Comparison of ENCODE assay signal across 8 cellular contexts in genomic region chr6:10659697-10660348, GRCh38. TPM values are rescaled to one million over a fixed set of nuclear protein-coding genes. Genes with fewer than 3 reads are reported as not detected.
DNase-seq lines count a peak whose midpoint lies in the region; ATAC-seq and TF ChIP-seq lines count a peak whose summit lies in the region.

No MANE protein-coding gene starts in this region.

- H3K4me1 Mint-ChIP-seq in neural progenitor cell = no peaks in the 10 kb centered on the region

- H2AFZ ChIP-seq in neural progenitor cell (replicated peaks) = peak overlapping the region; percentile 38

- no peaks in the 10 kb centered on the region for H3K79me2 ChIP-seq in neural progenitor cell (ENCODE audit: low read depth)

- no peak overlapping the region for H3K27ac Mint-ChIP-seq in neural progenitor cell

- peaks cover 8% of the 10 kb centered on the region for H3K9me3 Mint-ChIP-seq in neural progenitor cell

- H3K27ac ChIP-seq in neural progenitor cell = no peak overlapping the region

- TF ChIP-seq CTCF in epithelial cell of proximal tubule (conservative IDR thresholded peaks at IDR 0.05; ENCODE audit: low read depth, low read length) (no peak), neural progenitor cell (IDR thresholded peaks at IDR 0.05) (no peak)

- peaks cover 4% of the 10 kb centered on the region for H3K27me3 Mint-ChIP-seq in neural progenitor cell (ENCODE audit: insufficient read depth, low read depth)

- ATAC-seq in GM18519 (IDR thresholded peaks at IDR 0.05; ENCODE audit: low FRiP score, unreplicated experiment) = no peak
- no peak for ATAC-seq in HG03439 (IDR thresholded peaks at IDR 0.05; ENCODE audit: unreplicated experiment)

- H3K4me3 ChIP-seq in epithelial cell of proximal tubule (ENCODE audit: low read depth, low read length) (peak overlapping the region; percentile 38), neural progenitor cell (peak overlapping the region; percentile 28)

- no peak overlapping the region for H3K4me3 Mint-ChIP-seq in neural progenitor cell

- H3K36me3 Mint-ChIP-seq in neural progenitor cell = no peaks in the 10 kb centered on the region

- no peaks in the 10 kb centered on the region for H4K20me1 ChIP-seq in neural progenitor cell (ENCODE audit: low read depth)

- H3K9ac ChIP-seq in neural progenitor cell = no peak overlapping the region

- no peaks in the 10 kb centered on the region for H3K36me3 ChIP-seq in neural progenitor cell

- no peaks in the 10 kb centered on the region for H3F3A ChIP-seq in neural progenitor cell (ENCODE audit: low read depth)

- H3K4me1 ChIP-seq in neural progenitor cell = no peaks in the 10 kb centered on the region

- DNase-seq in Caki2 (ENCODE audit: low read depth) = peak; percentile 49
- peak; percentile 12 for DNase-seq in NCI-H146 treated with DMSO at 0.1 percent for 48 hours (lab: John Stamatoyannopoulos, UW; ENCODE audit: unreplicated experiment)
- no peak for DNase-seq in epithelial cell of proximal tubule (ENCODE audit: low read depth)
- peak; percentile 39 for DNase-seq in neural progenitor cell (ENCODE audit: low spot score)
- DNase-seq in stimulated activated CD4-positive, alpha-beta T cell treated with anti-CD3 and anti-CD28 coated beads, Interleukin-4, amount 100 ng/mL, for 4 hours = no peak
- no peak for DNase-seq in SIG-M5 (lab: John Stamatoyannopoulos, UW)

- no peaks in the 10 kb centered on the region for H3K9me3 ChIP-seq in neural progenitor cell (ENCODE audit: low read depth)

- no peaks in the 10 kb centered on the region for H3K27me3 ChIP-seq in neural progenitor cell

- peak overlapping the region; percentile 57 for H3K4me2 ChIP-seq in neural progenitor cell

- in situ Hi-C loops in Caki2 (cut with HindIII; ENCODE audit: low pct_unique_long_range_greater_than_20kb, low sequenced_read_pairs) = no loop called here

RNA-seq across cellular contexts. Expression of gene C6orf52, which starts 34.6 kb away (rescaled TPM):
- total RNA-seq in Caki2 (2014; rRNA removed; shearing (Covaris generic); ENCODE audit: low replicate concordance) = 1.7 TPM in 1 of 2 replicates, not detected in the other
- 2.5 TPM in 1 of 2 replicates, not detected in the other for total RNA-seq in epithelial cell of proximal tubule
- 0.45 and 2.9 TPM in 2 replicates for total RNA-seq in neural progenitor cell (ENCODE audit: low replicate concordance)

RNA-seq across cellular contexts. Expression of gene PAK1IP1, which starts 34.9 kb away (rescaled TPM):
- total RNA-seq in Caki2 (2014; rRNA removed; shearing (Covaris generic); ENCODE audit: low replicate concordance) = 25.7 and 45.0 TPM in 2 replicates
- total RNA-seq in epithelial cell of proximal tubule (29.7 and 35.4 TPM in 2 replicates), neural progenitor cell (ENCODE audit: low replicate concordance) (13.9 and 28.8 TPM in 2 replicates)

Comparison
In these comparisons a context has a peak if more than half of its experiments do, and no peak if none do; other contexts are left out.
1. DNase-seq: peak in Caki2 (single experiment), NCI-H146 treated with DMSO at 0.1 percent for 48 hours (single experiment) and neural progenitor cell (single experiment); none in epithelial cell of proximal tubule (single experiment), stimulated activated CD4-positive, alpha-beta T cell treated with anti-CD3 and anti-CD28 coated beads, Interleukin-4, amount 100 ng/mL, for 4 hours (0 of 2) and SIG-M5 (single experiment).